8 cellular contexts compared by ENCODE assay signal in genomic region chr9:63346310-63347048, GRCh38.
DNase-seq lines count a peak whose midpoint lies in the region; ATAC-seq, FAIRE-seq and TF ChIP-seq lines count a peak whose summit lies in the region.
"Not testable (repeated sequence)": the region's sequence is repeated elsewhere in the genome, so short reads cannot be mapped to it uniquely, and the experiment has no call there.

No MANE protein-coding gene starts in this region.

- FAIRE-seq in astrocyte (lab: Jason Lieb, UNC): not testable (repeated sequence)

- DNase-seq in Caki2 (ENCODE audit: low read depth) (peak; percentile 95), LoVo (ENCODE audit: low spot score) (peak; percentile 53), astrocyte (ENCODE audit: low read depth) (peak; percentile 88), fibroblast of lung (ENCODE audit: low read depth in 2 of 2) (peak; percentile 74 to 90), kidney tubule cell (ENCODE audit: low spot score) (peak; percentile 96), non-pigmented ciliary epithelial cell (ENCODE audit: low read depth) (peak; percentile 89)
- not testable (repeated sequence) for DNase-seq in activated B cell treated with CpG ODN at 0.5 μM for 24 hours
- DNase-seq in stimulated activated naive CD8-positive, alpha-beta T cell treated with anti-CD3 and anti-CD28 coated beads, Interleukin-15, amount 100 ng/mL, for 72 hours: peak in 1 of 2 donors; percentile 30

- H2AFZ ChIP-seq in astrocyte (ENCODE audit: low read depth, low read length); fibroblast of lung (ENCODE audit: low read length): not testable (repeated sequence)

- not testable (repeated sequence) for ATAC-seq in activated B cell treated with CpG ODN at 0.5 μM for 24 hours (ENCODE audit: low read depth); stimulated activated naive CD8-positive, alpha-beta T cell treated with anti-CD3 and anti-CD28 coated beads, Interleukin-15, amount 100 ng/mL, for 72 hours

- not testable (repeated sequence) for TF ChIP-seq CTCF in activated B cell treated with CpG ODN at 0.5 μM for 24 hours (IDR thresholded peaks at IDR 0.05); astrocyte (IDR thresholded peaks at IDR 0.05; ENCODE audit: insufficient read depth, low read depth, low read length); fibroblast of lung (conservative IDR thresholded peaks at IDR 0.05 in 1 of 2, IDR thresholded peaks at IDR 0.05 in 1 of 2; ENCODE audit: low read depth in 1 of 2, low read length in 2 of 2)

- H3K27ac ChIP-seq in astrocyte (ENCODE audit: low read depth, low read length): peak overlapping the region; percentile 41
- H3K27ac ChIP-seq in fibroblast of lung (ENCODE audit: insufficient read depth, low read length): not testable (repeated sequence)

- not testable (repeated sequence) for H4K20me1 ChIP-seq in astrocyte (ENCODE audit: insufficient read depth, low read length); fibroblast of lung (ENCODE audit: control insufficient read depth, extremely low read depth, insufficient read depth, low read length)

- H3K27me3 Mint-ChIP-seq in activated B cell treated with CpG ODN at 0.5 μM for 24 hours; astrocyte (ENCODE audit: low read depth, unreplicated experiment); stimulated activated naive CD8-positive, alpha-beta T cell treated with anti-CD3 and anti-CD28 coated beads, Interleukin-15, amount 100 ng/mL, for 72 hours: not testable (repeated sequence)

- H3K4me3 ChIP-seq in astrocyte (ENCODE audit: insufficient read depth, low read depth, low read length); fibroblast of lung (replicated peaks in 1 of 4; ENCODE audit: control extremely low read depth in 1 of 4, insufficient read depth in 1 of 4, low read depth in 3 of 4, low read length in 4 of 4): not testable (repeated sequence)

- not testable (repeated sequence) for H3K9me3 ChIP-seq in astrocyte (ENCODE audit: insufficient read depth, low read depth, low read length); fibroblast of lung (ENCODE audit: control insufficient read depth, insufficient read depth, low read depth, low read length)

- POLR2A ChIA-PET in activated B cell treated with CpG ODN at 0.5 μM for 24 hours (lab: Charles Lee): not testable (repeated sequence)

- peaks cover 11% of the 10 kb centered on the region for H3K4me1 Mint-ChIP-seq in activated B cell treated with CpG ODN at 0.5 μM for 24 hours
- not testable (repeated sequence) for H3K4me1 Mint-ChIP-seq in astrocyte (ENCODE audit: low read depth, unreplicated experiment)
- peaks cover 13% of the 10 kb centered on the region for H3K4me1 Mint-ChIP-seq in stimulated activated naive CD8-positive, alpha-beta T cell treated with anti-CD3 and anti-CD28 coated beads, Interleukin-15, amount 100 ng/mL, for 72 hours

- not testable (repeated sequence) for H3K36me3 Mint-ChIP-seq in activated B cell treated with CpG ODN at 0.5 μM for 24 hours (ENCODE audit: low read depth); astrocyte (ENCODE audit: low read depth, unreplicated experiment)

- not testable (repeated sequence) for H3K36me3 ChIP-seq in astrocyte (ENCODE audit: insufficient read depth, low read length); fibroblast of lung (ENCODE audit: control insufficient read depth, insufficient read depth, low read length)

- H3K9me3 Mint-ChIP-seq in activated B cell treated with CpG ODN at 0.5 μM for 24 hours; astrocyte (ENCODE audit: unreplicated experiment); stimulated activated naive CD8-positive, alpha-beta T cell treated with anti-CD3 and anti-CD28 coated beads, Interleukin-15, amount 100 ng/mL, for 72 hours: not testable (repeated sequence)

- CTCF ChIA-PET in activated B cell treated with CpG ODN at 0.5 μM for 24 hours (lab: Charles Lee): not testable (repeated sequence)

- in situ Hi-C loops in Caki2 (cut with HindIII; ENCODE audit: low pct_unique_long_range_greater_than_20kb, low sequenced_read_pairs): not testable (repeated sequence)

- H3K9ac ChIP-seq in astrocyte (ENCODE audit: low read length); fibroblast of lung (ENCODE audit: insufficient read depth, low read length): not testable (repeated sequence)

- intact Hi-C loops in activated B cell treated with CpG ODN at 0.5 μM for 24 hours (cut with micrococcal nuclease): not testable (repeated sequence)

- H3K27me3 ChIP-seq in astrocyte (ENCODE audit: insufficient read depth, low read length); fibroblast of lung (ENCODE audit: control insufficient read depth, insufficient read depth, low read length): not testable (repeated sequence)

- H3K27ac Mint-ChIP-seq in activated B cell treated with CpG ODN at 0.5 μM for 24 hours: peak overlapping the region; percentile 62
- peak overlapping the region; percentile 41 for H3K27ac Mint-ChIP-seq in astrocyte (ENCODE audit: unreplicated experiment)
- H3K27ac Mint-ChIP-seq in stimulated activated naive CD8-positive, alpha-beta T cell treated with anti-CD3 and anti-CD28 coated beads, Interleukin-15, amount 100 ng/mL, for 72 hours: peak overlapping the region in 1 of 2 donors; percentile 59

- H3K4me3 Mint-ChIP-seq in activated B cell treated with CpG ODN at 0.5 μM for 24 hours: peak overlapping the region; percentile 47
- H3K4me3 Mint-ChIP-seq in astrocyte (ENCODE audit: unreplicated experiment): not testable (repeated sequence)
- H3K4me3 Mint-ChIP-seq in stimulated activated naive CD8-positive, alpha-beta T cell treated with anti-CD3 and anti-CD28 coated beads, Interleukin-15, amount 100 ng/mL, for 72 hours: peak overlapping the region; percentile 22 to 60

- H3K4me1 ChIP-seq in astrocyte (ENCODE audit: insufficient read depth, low read length); fibroblast of lung (ENCODE audit: control insufficient read depth, extremely low read depth, insufficient read depth, low read length): not testable (repeated sequence)

- H3K79me2 ChIP-seq in astrocyte (ENCODE audit: insufficient read depth, low read length); fibroblast of lung (ENCODE audit: control insufficient read depth, insufficient read depth, low read length): not testable (repeated sequence)

- peak overlapping the region; percentile 60 for H3K4me2 ChIP-seq in astrocyte (ENCODE audit: low read length)
- not testable (repeated sequence) for H3K4me2 ChIP-seq in fibroblast of lung (ENCODE audit: extremely low read depth, insufficient read depth, low read length)
